8 cellular contexts compared by ENCODE assay signal in the genomic region with DNA sequence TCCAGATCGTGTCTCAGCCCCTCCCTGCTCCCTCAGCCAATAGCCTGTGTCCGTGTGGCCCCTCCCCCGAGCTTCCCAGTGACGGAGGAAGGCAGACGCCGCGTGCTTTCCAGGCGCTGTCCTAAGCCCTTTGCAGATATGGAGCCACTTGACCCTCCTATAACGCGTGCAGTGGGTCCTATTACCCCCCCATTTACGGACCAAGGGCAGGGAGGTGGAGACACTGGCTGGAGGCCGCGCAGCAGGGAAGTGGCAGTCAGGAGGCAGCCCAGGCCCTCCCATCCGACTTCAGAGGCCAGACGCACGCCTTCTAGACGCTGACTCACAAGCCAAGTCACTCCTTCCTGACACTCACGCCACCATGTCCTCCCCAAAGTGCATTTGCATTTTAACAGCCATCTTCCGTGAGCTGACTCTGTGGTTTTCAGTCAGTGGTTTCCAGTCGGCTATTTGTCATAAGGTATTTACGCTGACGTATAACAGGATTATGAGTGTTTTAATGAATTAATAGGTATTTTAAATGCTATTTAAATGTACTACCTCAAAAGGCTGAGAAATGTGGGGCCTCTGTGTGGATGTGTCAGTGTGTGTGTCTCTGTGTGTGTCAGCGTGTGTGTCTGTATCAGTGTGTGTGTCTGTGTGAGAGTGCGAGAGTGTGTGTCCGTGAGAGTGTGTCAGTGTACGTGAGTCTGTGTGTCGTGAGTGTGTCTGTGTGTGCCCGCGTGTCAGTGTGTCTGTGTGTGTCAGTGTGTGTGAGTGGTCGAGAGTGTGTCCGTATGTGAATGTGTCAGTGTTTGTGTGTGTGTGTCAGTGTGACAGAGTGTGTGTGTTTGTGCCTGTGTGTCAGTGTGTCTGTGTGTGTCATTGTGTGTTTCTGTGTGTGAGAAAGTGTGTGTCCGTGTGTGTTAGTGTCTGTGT.
DNase-seq lines count a peak whose midpoint lies in the region; ATAC-seq, FAIRE-seq and TF ChIP-seq lines count a peak whose summit lies in the region.

No MANE protein-coding gene starts in this region.

- H3K36me3 ChIP-seq in vagina: no peaks in the 10 kb centered on the region

- DNase-seq in AG20443 (ENCODE audit: low spot score) (peak; percentile 96), GM19239 (ENCODE audit: insufficient read length, low spot score) (peak; percentile 82), SK-MEL-5 (ENCODE audit: low read depth, low spot score) (peak; percentile 52), cardiac septum (ENCODE audit: low spot score) (peak; percentile 92), renal cortical epithelial cell (ENCODE audit: low read depth) (peak; percentile 99), vagina (ENCODE audit: extremely low spot score in 2 of 2) (peak in 1 of 2 donors; percentile 96)
- DNase-seq in activated naive CD4-positive, alpha-beta T cell treated with anti-CD3 and anti-CD28 coated beads, Interleukin-2, amount 10 ng/mL, durations not matched to agents 7 days and 5 days: peak; percentile 92

- H3K9me3 Mint-ChIP-seq in activated naive CD4-positive, alpha-beta T cell treated with anti-CD3 and anti-CD28 coated beads, Interleukin-2, amount 10 ng/mL, durations not matched to agents 7 days and 5 days: peaks cover 11% of the 10 kb centered on the region

- H3K27ac Mint-ChIP-seq in activated naive CD4-positive, alpha-beta T cell treated with anti-CD3 and anti-CD28 coated beads, Interleukin-2, amount 10 ng/mL, durations not matched to agents 7 days and 5 days: peak overlapping the region; percentile 94

- peaks cover 3% of the 10 kb centered on the region for H3K36me3 Mint-ChIP-seq in activated naive CD4-positive, alpha-beta T cell treated with anti-CD3 and anti-CD28 coated beads, Interleukin-2, amount 10 ng/mL, durations not matched to agents 7 days and 5 days

- peak in 1 of 2 donors; percentile 1 for TF ChIP-seq POLR2A in vagina (IDR thresholded peaks at IDR 0.05)

- peaks cover 12% of the 10 kb centered on the region for H3K27me3 Mint-ChIP-seq in activated naive CD4-positive, alpha-beta T cell treated with anti-CD3 and anti-CD28 coated beads, Interleukin-2, amount 10 ng/mL, durations not matched to agents 7 days and 5 days

- CTCF ChIA-PET in activated naive CD4-positive, alpha-beta T cell treated with anti-CD3 and anti-CD28 coated beads, Interleukin-2, amount 10 ng/mL, durations not matched to agents 7 days and 5 days (lab: Charles Lee): interaction anchor here (0.5 to 2.6 kb wide), 6 partner anchors 10 to 214 kb away, joined by 3 to 13 read pairs (median 3); partner anchors contain the start of gene INSIG1

- ATAC-seq in HG03354 (IDR thresholded peaks at IDR 0.05; ENCODE audit: poor library complexity, severe bottlenecking, unreplicated experiment): peak; percentile 88

- H3K4me3 ChIP-seq in vagina: peak overlapping the region; percentile 45 to 49

- intact Hi-C loops in cardiac septum (cut with DNase I) (loop anchor here (5.0 kb wide), 1 partner anchor 92 kb away; the partner anchor contains the start of gene INSIG1), vagina (cut with DNase I) (loop anchor here (10.0 kb wide), 1 partner anchor 89 kb away; the partner anchor contains the start of gene INSIG1)

- H3K4me3 Mint-ChIP-seq in activated naive CD4-positive, alpha-beta T cell treated with anti-CD3 and anti-CD28 coated beads, Interleukin-2, amount 10 ng/mL, durations not matched to agents 7 days and 5 days: peak overlapping the region; percentile 71

- H3K27ac ChIP-seq in vagina: peak overlapping the region; percentile 87

- no peaks in the 10 kb centered on the region for H3K9me3 ChIP-seq in vagina

- in situ Hi-C loops in SK-MEL-5 (cut with HindIII; ENCODE audit: low pct_unique_long_range_greater_than_20kb, low sequenced_read_pairs): no loop called here

- FAIRE-seq in GM19239 (lab: Jason Lieb, UNC): peak; percentile 83

- no peaks in the 10 kb centered on the region for H3K27me3 ChIP-seq in vagina

- H3K4me1 ChIP-seq in vagina: peaks cover 5% of the 10 kb centered on the region

- TF ChIP-seq CTCF in vagina (IDR thresholded peaks at IDR 0.05): no peak

- peaks cover 21% of the 10 kb centered on the region for H3K4me1 Mint-ChIP-seq in activated naive CD4-positive, alpha-beta T cell treated with anti-CD3 and anti-CD28 coated beads, Interleukin-2, amount 10 ng/mL, durations not matched to agents 7 days and 5 days
